Comparison of ENCODE assay signal across 10 cellular contexts in the genomic region with DNA sequence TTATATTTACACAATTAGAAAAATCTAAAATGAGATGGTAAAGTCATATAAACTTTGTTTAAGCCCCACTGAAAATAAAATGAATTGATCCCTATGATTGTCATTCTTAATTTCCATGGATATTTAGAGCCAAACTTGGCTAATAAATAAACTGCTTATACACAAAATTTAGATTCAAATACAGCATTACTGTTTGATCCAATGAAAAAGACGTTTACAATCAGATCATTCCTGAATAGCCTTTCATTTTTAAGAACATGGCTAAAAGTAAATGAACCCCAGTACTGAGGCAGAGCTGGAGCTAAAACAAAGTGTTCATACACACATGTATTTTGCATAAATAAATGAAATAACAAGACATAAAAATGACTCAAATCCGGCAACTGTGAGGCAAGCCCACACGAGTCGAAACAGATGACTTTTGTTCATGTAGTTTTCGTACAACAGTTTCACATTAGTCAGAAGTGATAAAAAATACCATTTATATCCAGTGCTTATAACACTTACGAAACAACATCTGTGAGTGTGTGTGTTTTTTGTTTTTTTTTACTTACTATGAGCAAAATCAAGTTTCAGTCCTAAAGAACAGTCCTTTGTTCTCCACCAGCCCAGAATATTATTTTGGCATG.
DNase-seq lines count a peak whose midpoint lies in the region; ATAC-seq, FAIRE-seq and TF ChIP-seq lines count a peak whose summit lies in the region.
"Had no signal": no experiment of that assay in that cellular context is flagged by ENCODE, and none has a peak within 500 bp of the region (broad histone marks: within the 10 kb centered on the region; RNA-seq: fewer than 3 reads in every experiment).

No MANE protein-coding gene starts in this region.

- peak; percentile 35 for ATAC-seq in GM21367 (IDR thresholded peaks at IDR 0.05; ENCODE audit: unreplicated experiment)
- ATAC-seq in HG02588 (IDR thresholded peaks at IDR 0.05; ENCODE audit: unreplicated experiment), result no peak

- no peaks in the 10 kb centered on the region for H3K9me3 ChIP-seq in tibial nerve

- 29 to 44% methylated on average over 6 of the region's 6 CpGs for WGBS in tibial nerve, 2 donors

- H3K4me3 ChIP-seq in foreskin fibroblast (ENCODE audit: low read depth in 1 of 2, low read length in 2 of 2) (peak overlapping the region; percentile 4 to 43), tibial nerve (peak overlapping the region in 3 of 4 donors; percentile 2 to 26 (median 4))

- TF ChIP-seq CTCF in foreskin fibroblast (IDR thresholded peaks at IDR 0.05; ENCODE audit: low read depth, low read length) (no peak), tibial nerve (IDR thresholded peaks at IDR 0.05) (no peak)

- TF ChIP-seq EP300 in tibial nerve (IDR thresholded peaks at IDR 0.05), result peak in 1 of 2 donors; percentile 81

- H3K27ac ChIP-seq in tibial nerve, result peak overlapping the region; percentile 32 to 87 (median 71)

- peaks cover 0 to 43% (median 19%) of the 10 kb centered on the region in 4 donors for H3K4me1 ChIP-seq in tibial nerve

- DNase-seq in NCI-H460 (ENCODE audit: extremely low read depth, low read depth) (peak; percentile 67), foreskin fibroblast (peak; percentile 84 to 91), tibial nerve (ENCODE audit: low spot score in 2 of 2) (no peak), NCI-H1694 (lab: John Stamatoyannopoulos, UW) (no peak), COLO668 (lab: John Stamatoyannopoulos, UW; ENCODE audit: unreplicated experiment) (no peak), frontal cortex (ENCODE audit: low spot score in 2 of 2) (no peak)
- DNase-seq: H9 had no signal

- no peak for FAIRE-seq in frontal cortex (lab: Jason Lieb, UNC)
- FAIRE-seq: colon had no signal

- no peak for TF ChIP-seq POLR2A in tibial nerve (IDR thresholded peaks at IDR 0.05)

- H3K27me3 ChIP-seq in tibial nerve, result no peaks in the 10 kb centered on the region

- H3K36me3 ChIP-seq in tibial nerve, result peaks cover 0 to 5% (median 0%) of the 10 kb centered on the region in 3 donors

Comparison
In these comparisons a context has a peak if more than half of its experiments do, and no peak if none do; other contexts are left out.
1. DNase-seq: peak in NCI-H460 (single experiment) and foreskin fibroblast (2 of 2); none in tibial nerve (0 of 2), NCI-H1694 (single experiment), COLO668 (single experiment) and frontal cortex (0 of 2).